In genomic region chr2:210171309-210172218, GRCh38 we compare ENCODE assay signal across 8 cellular contexts. TPM values are rescaled to one million over a fixed set of nuclear protein-coding genes. Genes with fewer than 3 reads are reported as not detected.
DNase-seq lines count a peak whose midpoint lies in the region; TF ChIP-seq lines count a peak whose summit lies in the region.

Gene KANSL1L (minus strand): TSS chr2:210171409. CDS start chr2:210154582, 16,827 bp downstream.

- peaks cover 20% of the 10 kb centered on the region for H3K4me1 Mint-ChIP-seq in neural progenitor cell

- TF ChIP-seq CTCF in MM.1S (IDR thresholded peaks at IDR 0.05; ENCODE audit: low read length) (no peak), foreskin fibroblast (IDR thresholded peaks at IDR 0.05; ENCODE audit: low read depth, low read length) (no peak), neural progenitor cell (IDR thresholded peaks at IDR 0.05) (no peak)

- H3K27ac ChIP-seq in MM.1S (ENCODE audit: low read length): peak within 1 kb of the TSS; percentile 97
- H3K27ac ChIP-seq in neural progenitor cell: peak within 1 kb of the TSS; percentile 96
- peak within 1 kb of the TSS; percentile 89 for H3K27ac ChIP-seq in stomach smooth muscle (ENCODE audit: low read length)

- peak within 1 kb of the TSS; percentile 76 for H3K4me2 ChIP-seq in MM.1S (ENCODE audit: low read depth, low read length)
- H3K4me2 ChIP-seq in neural progenitor cell: peak within 1 kb of the TSS; percentile 89

- H3K9me3 ChIP-seq in MM.1S (replicated peaks; ENCODE audit: insufficient read depth, low read length) (no peaks in the 10 kb centered on the region), neural progenitor cell (ENCODE audit: low read depth) (no peaks in the 10 kb centered on the region), stomach smooth muscle (ENCODE audit: control insufficient read depth in 2 of 2, low read length in 2 of 2) (no peaks in the 10 kb centered on the region)

- peaks cover 18% of the 10 kb centered on the region for H3K4me1 ChIP-seq in MM.1S (ENCODE audit: low read length)
- peaks cover 22% of the 10 kb centered on the region for H3K4me1 ChIP-seq in neural progenitor cell
- H3K4me1 ChIP-seq in stomach smooth muscle (ENCODE audit: control insufficient read depth, insufficient read depth, low read length): peaks cover 5% of the 10 kb centered on the region

- H3F3A ChIP-seq in MM.1S (ENCODE audit: insufficient read depth, low read length): peaks cover 31% of the 10 kb centered on the region
- peaks cover 23% of the 10 kb centered on the region for H3F3A ChIP-seq in neural progenitor cell (ENCODE audit: low read depth)

- in situ Hi-C loops in G401 (cut with HindIII; ENCODE audit: low sequenced_read_pairs): no loop called here

- H3K36me3 Mint-ChIP-seq in neural progenitor cell: no peaks in the 10 kb centered on the region

- H3K79me2 ChIP-seq in MM.1S (ENCODE audit: low read length): peaks cover 36% of the 10 kb centered on the region
- H3K79me2 ChIP-seq in neural progenitor cell (ENCODE audit: low read depth): peaks cover 39% of the 10 kb centered on the region

- peak; percentile 96 for DNase-seq in G401 (ENCODE audit: low spot score)
- DNase-seq in HCEC 1CT: peak; percentile 96
- DNase-seq in MM.1S: peak; percentile 96
- peak; percentile 88 for DNase-seq in SHP77 treated with DMSO at 0.1 percent for 48 hours (lab: John Stamatoyannopoulos, UW)
- DNase-seq in activated gamma-delta T cell treated with anti-CD3 and anti-CD28 coated beads, Interleukin-2, amount 50 U/mL, for 16 hours (ENCODE audit: low read depth): peak; percentile 94
- peak; percentile 96 to 99 for DNase-seq in foreskin fibroblast
- peak; percentile 99 for DNase-seq in neural progenitor cell (ENCODE audit: low spot score)

- peaks cover 2% of the 10 kb centered on the region for H3K27me3 Mint-ChIP-seq in neural progenitor cell (ENCODE audit: insufficient read depth, low read depth)

- H3K27me3 ChIP-seq in MM.1S (replicated peaks; ENCODE audit: insufficient read depth, low read length) (no peaks in the 10 kb centered on the region), neural progenitor cell (peaks cover 5% of the 10 kb centered on the region), stomach smooth muscle (ENCODE audit: control insufficient read depth in 1 of 2, insufficient read depth in 2 of 2, low read length in 2 of 2) (no peaks in the 10 kb centered on the region)

- peak within 1 kb of the TSS; percentile 90 for H3K27ac Mint-ChIP-seq in neural progenitor cell

- peak within 1 kb of the TSS; percentile 79 for H3K4me3 ChIP-seq in MM.1S (ENCODE audit: low read length)
- peak within 1 kb of the TSS; percentile 75 to 83 for H3K4me3 ChIP-seq in foreskin fibroblast (ENCODE audit: low read depth in 1 of 2, low read length in 2 of 2)
- H3K4me3 ChIP-seq in neural progenitor cell: peak within 1 kb of the TSS; percentile 83
- H3K4me3 ChIP-seq in stomach smooth muscle (ENCODE audit: low read length in 2 of 2): peak within 1 kb of the TSS; percentile 75 to 84

- H3K4me3 Mint-ChIP-seq in neural progenitor cell: peak within 1 kb of the TSS; percentile 95

- no peaks in the 10 kb centered on the region for H3K9me2 ChIP-seq in MM.1S (replicated peaks; ENCODE audit: insufficient read depth, low read length)

- H3K9me3 Mint-ChIP-seq in neural progenitor cell: no peaks in the 10 kb centered on the region

- H3K9ac ChIP-seq in MM.1S (ENCODE audit: low read length) (peak within 1 kb of the TSS; percentile 96), neural progenitor cell (peak within 1 kb of the TSS; percentile 84), stomach smooth muscle (ENCODE audit: low read length in 2 of 2) (peak within 1 kb of the TSS; percentile 81 to 94)

- H4K20me1 ChIP-seq in MM.1S (ENCODE audit: insufficient read depth, low read length): no peaks in the 10 kb centered on the region
- no peaks in the 10 kb centered on the region for H4K20me1 ChIP-seq in neural progenitor cell (ENCODE audit: low read depth)

- peak within 1 kb of the TSS; percentile 73 for H2AFZ ChIP-seq in MM.1S (ENCODE audit: low read length)
- H2AFZ ChIP-seq in neural progenitor cell (replicated peaks): peak within 1 kb of the TSS; percentile 98

- no peaks in the 10 kb centered on the region for H3K36me3 ChIP-seq in MM.1S (replicated peaks; ENCODE audit: insufficient read depth, low read length)
- no peaks in the 10 kb centered on the region for H3K36me3 ChIP-seq in neural progenitor cell
- H3K36me3 ChIP-seq in stomach smooth muscle (ENCODE audit: control insufficient read depth in 2 of 2, insufficient read depth in 2 of 2, low read length in 2 of 2): no peaks in the 10 kb centered on the region

RNA-seq across cellular contexts. Expression of gene KANSL1L, which starts in this region (rescaled TPM):
- total RNA-seq in G401 (2014; rRNA removed; shearing (Covaris generic)): 3.0 and 9.2 TPM in 2 replicates
- 31.2 and 51.8 TPM in 2 replicates for total RNA-seq in neural progenitor cell (ENCODE audit: low replicate concordance)

Comparison
In these comparisons a context has a peak if more than half of its experiments do, and no peak if none do; other contexts are left out.
1. Peak in every context shown above with its lines: DNase-seq, H3K4me3 ChIP-seq and H3K27ac ChIP-seq.